In genomic region chr6:149385998-149386646, GRCh38 we compare ENCODE assay signal across 1 cellular context.
TF ChIP-seq lines count a peak whose summit lies in the region.

No MANE protein-coding gene starts in this region.

TF ChIP-seq in HEK293, 187 proteins besides CTCF, POLR2A, EP300 and RAD21 (continued from another document):
- TF ChIP-seq PRDM2 (tag by site-specific recombination; IDR thresholded peaks at IDR 0.05; ENCODE audit: borderline replicate concordance) (no peak), WT1 (tag by site-specific recombination; IDR thresholded peaks at IDR 0.05) (no peak), ZNF133 (tag by site-specific recombination; IDR thresholded peaks at IDR 0.05) (no peak), SCRT2 (tag by site-specific recombination; IDR thresholded peaks at IDR 0.05) (peak; percentile 55; the same call in 1 of the 2 replicates), ZNF274 (IDR thresholded peaks at IDR 0.05; ENCODE audit: low read length) (no peak), ZNF274 (tag by site-specific recombination; IDR thresholded peaks at IDR 0.05; ENCODE audit: borderline replicate concordance) (no peak), ZNF830 (tag by site-specific recombination; IDR thresholded peaks at IDR 0.05; ENCODE audit: low read depth) (no peak)
